In the genomic region with DNA sequence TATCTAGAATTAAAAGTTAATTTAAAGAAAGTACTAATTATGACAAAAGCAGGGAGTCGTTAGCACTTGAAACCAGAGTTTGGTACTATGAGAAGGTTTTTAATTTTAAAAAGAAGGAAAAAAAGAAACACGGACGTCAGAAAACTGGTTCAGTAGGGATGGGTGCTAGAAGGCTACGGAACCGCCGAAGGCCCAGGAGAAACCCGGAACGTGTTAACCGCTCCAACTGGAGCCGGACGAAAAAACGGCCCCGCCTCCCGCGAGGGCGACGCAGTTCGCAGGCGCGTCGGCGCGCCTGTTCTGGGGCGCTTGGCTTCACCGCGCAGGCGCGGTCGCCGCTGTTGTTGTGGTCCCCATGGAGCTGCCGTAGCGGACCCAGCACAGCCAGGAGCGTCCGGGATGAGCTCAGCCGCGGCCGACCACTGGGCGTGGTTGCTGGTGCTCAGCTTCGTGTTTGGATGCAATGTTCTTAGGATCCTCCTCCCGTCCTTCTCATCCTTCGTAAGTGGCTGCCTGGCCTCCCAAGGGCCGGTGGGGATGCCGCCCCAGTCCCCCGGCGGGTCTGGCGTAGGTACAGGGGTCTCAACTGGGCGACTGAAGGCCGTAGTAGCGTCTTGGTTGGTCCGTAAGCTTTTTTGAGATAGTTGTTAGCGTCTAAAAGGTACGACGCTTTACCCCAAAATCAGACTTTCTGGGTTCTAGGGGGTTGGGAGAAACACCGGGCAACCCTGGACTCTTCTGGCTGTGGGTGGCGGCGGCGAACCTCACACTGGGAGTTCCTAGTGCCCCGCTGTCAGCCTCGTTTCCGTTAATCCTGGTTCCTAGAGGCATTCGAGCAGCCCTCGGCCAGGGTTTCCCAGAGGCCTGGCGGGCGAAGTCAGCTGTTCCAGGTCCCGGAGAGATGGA, we compare ENCODE assay signal across 1 cellular context.
TF ChIP-seq lines count a peak whose summit lies in the region.

No MANE protein-coding gene starts in this region.

TF ChIP-seq in HEK293, 187 proteins besides CTCF, POLR2A, EP300 and RAD21 (continued from another document and continues in another):
- TF ChIP-seq ZNF184 (tag by site-specific recombination; IDR thresholded peaks at IDR 0.05) (peak; percentile 73; the same call in 1 of the 2 replicates), MEIS1 (CRISPR knock-in tag; IDR thresholded peaks at IDR 0.05; ENCODE audit: borderline replicate concordance) (no peak), ZNF423 (tag by site-specific recombination; IDR thresholded peaks at IDR 0.05) (peak; percentile 61; the same call in 1 of the 2 replicates), ZFP69B (tag by site-specific recombination; IDR thresholded peaks at IDR 0.05) (peak; percentile 43; the same call in 1 of the 2 replicates), ZNF433 (tag by site-specific recombination; IDR thresholded peaks at IDR 0.05; ENCODE audit: low read depth) (no peak), SP3 (tag by site-specific recombination; IDR thresholded peaks at IDR 0.05) (peak; percentile 55), SETDB1 (IDR thresholded peaks at IDR 0.05; ENCODE audit: insufficient read length, low read length) (no peak), KLF9 (tag by site-specific recombination; IDR thresholded peaks at IDR 0.05; ENCODE audit: low read depth) (peak; percentile 89), ZNF514 (tag by site-specific recombination; IDR thresholded peaks at IDR 0.05) (no peak), ZNF16 (tag by site-specific recombination; IDR thresholded peaks at IDR 0.05; ENCODE audit: low read depth) (no peak), GLI4 (tag by site-specific recombination; IDR thresholded peaks at IDR 0.05) (no peak), BCL11A (tag by site-specific recombination; IDR thresholded peaks at IDR 0.05; ENCODE audit: low read depth) (no peak), ZNF398 (tag by site-specific recombination; IDR thresholded peaks at IDR 0.05) (no peak), BCL11B (tag by site-specific recombination; IDR thresholded peaks at IDR 0.05; ENCODE audit: low read depth) (no peak), ZNF391 (tag by site-specific recombination; IDR thresholded peaks at IDR 0.05; ENCODE audit: borderline replicate concordance, low read depth) (no peak), KLF1 (tag by site-specific recombination; IDR thresholded peaks at IDR 0.05) (peak; percentile 69), TCF7L2 (IDR thresholded peaks at IDR 0.05; ENCODE audit: borderline replicate concordance, low read depth, low read length) (no peak), ZNF664 (tag by site-specific recombination; IDR thresholded peaks at IDR 0.05) (no peak), ZNF324 (tag by site-specific recombination; IDR thresholded peaks at IDR 0.05) (no peak), ZNF350 (tag by site-specific recombination; IDR thresholded peaks at IDR 0.05) (no peak), YY1 (tag by site-specific recombination; IDR thresholded peaks at IDR 0.05) (no peak), ZNF19 (tag by site-specific recombination; IDR thresholded peaks at IDR 0.05; ENCODE audit: low read depth) (no peak), GFI1B (tag by site-specific recombination; IDR thresholded peaks at IDR 0.05) (no peak), SALL2 (tag by site-specific recombination; IDR thresholded peaks at IDR 0.05; ENCODE audit: borderline replicate concordance) (no peak), ZNF791 (tag by site-specific recombination; IDR thresholded peaks at IDR 0.05) (no peak), ZNF394 (tag by site-specific recombination; IDR thresholded peaks at IDR 0.05; ENCODE audit: borderline replicate concordance) (peak; percentile 19), INSM2 (tag by site-specific recombination; IDR thresholded peaks at IDR 0.05) (0 out of 2 replicates have a peak, but pooled peaks have one; percentile 12), ZNF26 (tag by site-specific recombination; IDR thresholded peaks at IDR 0.05) (no peak), ZNF768 (tag by site-specific recombination; IDR thresholded peaks at IDR 0.05) (no peak), ZNF311 (tag by site-specific recombination; IDR thresholded peaks at IDR 0.05; ENCODE audit: borderline replicate concordance) (no peak), ZBTB21 (tag by site-specific recombination; IDR thresholded peaks at IDR 0.05) (no peak), WT1 (tag by site-specific recombination; IDR thresholded peaks at IDR 0.05) (peak; percentile 10; the same call in 1 of the 2 replicates), ZNF202 (tag by site-specific recombination; IDR thresholded peaks at IDR 0.05; ENCODE audit: borderline replicate concordance) (no peak), ZNF501 (tag by site-specific recombination; IDR thresholded peaks at IDR 0.05) (no peak), EGR2 (tag by site-specific recombination; IDR thresholded peaks at IDR 0.05; ENCODE audit: low read depth) (no peak), ZFP41 (tag by site-specific recombination; IDR thresholded peaks at IDR 0.05; ENCODE audit: borderline replicate concordance) (no peak)
- TF ChIP-seq, protein P1, sequence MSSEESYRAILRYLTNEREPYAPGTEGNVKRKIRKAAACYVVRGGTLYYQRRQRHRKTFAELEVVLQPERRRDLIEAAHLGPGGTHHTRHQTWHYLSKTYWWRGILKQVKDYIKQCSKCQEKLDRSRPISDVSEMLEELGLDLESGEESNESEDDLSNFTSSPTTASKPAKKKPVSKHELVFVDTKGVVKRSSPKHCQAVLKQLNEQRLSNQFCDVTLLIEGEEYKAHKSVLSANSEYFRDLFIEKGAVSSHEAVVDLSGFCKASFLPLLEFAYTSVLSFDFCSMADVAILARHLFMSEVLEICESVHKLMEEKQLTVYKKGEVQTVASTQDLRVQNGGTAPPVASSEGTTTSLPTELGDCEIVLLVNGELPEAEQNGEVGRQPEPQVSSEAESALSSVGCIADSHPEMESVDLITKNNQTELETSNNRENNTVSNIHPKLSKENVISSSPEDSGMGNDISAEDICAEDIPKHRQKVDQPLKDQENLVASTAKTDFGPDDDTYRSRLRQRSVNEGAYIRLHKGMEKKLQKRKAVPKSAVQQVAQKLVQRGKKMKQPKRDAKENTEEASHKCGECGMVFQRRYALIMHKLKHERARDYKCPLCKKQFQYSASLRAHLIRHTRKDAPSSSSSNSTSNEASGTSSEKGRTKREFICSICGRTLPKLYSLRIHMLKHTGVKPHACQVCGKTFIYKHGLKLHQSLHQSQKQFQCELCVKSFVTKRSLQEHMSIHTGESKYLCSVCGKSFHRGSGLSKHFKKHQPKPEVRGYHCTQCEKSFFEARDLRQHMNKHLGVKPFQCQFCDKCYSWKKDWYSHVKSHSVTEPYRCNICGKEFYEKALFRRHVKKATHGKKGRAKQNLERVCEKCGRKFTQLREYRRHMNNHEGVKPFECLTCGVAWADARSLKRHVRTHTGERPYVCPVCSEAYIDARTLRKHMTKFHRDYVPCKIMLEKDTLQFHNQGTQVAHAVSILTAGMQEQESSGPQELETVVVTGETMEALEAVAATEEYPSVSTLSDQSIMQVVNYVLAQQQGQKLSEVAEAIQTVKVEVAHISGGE (tag by site-specific recombination; conservative IDR thresholded peaks at IDR 0.05; ENCODE audit: low read depth) = peak; percentile 72
- TF ChIP-seq, protein P2, sequence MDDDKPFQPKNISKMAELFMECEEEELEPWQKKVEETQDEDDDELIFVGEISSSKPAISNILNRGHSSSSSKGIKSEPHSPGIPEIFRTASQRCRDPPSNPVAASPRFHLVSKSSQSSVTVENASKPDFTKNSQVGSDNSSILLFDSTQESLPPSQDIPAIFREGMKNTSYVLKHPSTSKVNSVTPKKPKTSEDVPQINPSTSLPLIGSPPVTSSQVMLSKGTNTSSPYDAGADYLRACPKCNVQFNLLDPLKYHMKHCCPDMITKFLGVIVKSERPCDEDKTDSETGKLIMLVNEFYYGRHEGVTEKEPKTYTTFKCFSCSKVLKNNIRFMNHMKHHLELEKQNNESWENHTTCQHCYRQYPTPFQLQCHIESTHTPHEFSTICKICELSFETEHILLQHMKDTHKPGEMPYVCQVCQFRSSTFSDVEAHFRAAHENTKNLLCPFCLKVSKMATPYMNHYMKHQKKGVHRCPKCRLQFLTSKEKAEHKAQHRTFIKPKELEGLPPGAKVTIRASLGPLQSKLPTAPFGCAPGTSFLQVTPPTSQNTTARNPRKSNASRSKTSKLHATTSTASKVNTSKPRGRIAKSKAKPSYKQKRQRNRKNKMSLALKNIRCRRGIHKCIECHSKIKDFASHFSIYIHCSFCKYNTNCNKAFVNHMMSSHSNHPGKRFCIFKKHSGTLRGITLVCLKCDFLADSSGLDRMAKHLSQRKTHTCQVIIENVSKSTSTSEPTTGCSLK (tag by site-specific recombination; IDR thresholded peaks at IDR 0.05) = no peak
- TF ChIP-seq, protein P3, sequence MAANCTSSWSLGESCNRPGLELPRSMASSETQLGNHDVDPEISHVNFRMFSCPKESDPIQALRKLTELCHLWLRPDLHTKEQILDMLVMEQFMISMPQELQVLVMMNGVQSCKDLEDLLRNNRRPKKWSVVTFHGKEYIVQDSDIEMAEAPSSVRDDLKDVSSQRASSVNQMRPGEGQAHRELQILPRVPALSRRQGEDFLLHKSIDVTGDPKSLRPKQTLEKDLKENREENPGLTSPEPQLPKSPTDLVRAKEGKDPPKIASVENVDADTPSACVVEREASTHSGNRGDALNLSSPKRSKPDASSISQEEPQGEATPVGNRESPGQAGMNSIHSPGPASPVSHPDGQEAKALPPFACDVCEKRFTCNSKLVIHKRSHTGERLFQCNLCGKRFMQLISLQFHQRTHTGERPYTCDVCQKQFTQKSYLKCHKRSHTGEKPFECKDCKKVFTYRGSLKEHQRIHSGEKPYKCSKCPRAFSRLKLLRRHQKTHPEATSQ (tag by site-specific recombination; IDR thresholded peaks at IDR 0.05) = no peak
- TF ChIP-seq, protein P4, sequence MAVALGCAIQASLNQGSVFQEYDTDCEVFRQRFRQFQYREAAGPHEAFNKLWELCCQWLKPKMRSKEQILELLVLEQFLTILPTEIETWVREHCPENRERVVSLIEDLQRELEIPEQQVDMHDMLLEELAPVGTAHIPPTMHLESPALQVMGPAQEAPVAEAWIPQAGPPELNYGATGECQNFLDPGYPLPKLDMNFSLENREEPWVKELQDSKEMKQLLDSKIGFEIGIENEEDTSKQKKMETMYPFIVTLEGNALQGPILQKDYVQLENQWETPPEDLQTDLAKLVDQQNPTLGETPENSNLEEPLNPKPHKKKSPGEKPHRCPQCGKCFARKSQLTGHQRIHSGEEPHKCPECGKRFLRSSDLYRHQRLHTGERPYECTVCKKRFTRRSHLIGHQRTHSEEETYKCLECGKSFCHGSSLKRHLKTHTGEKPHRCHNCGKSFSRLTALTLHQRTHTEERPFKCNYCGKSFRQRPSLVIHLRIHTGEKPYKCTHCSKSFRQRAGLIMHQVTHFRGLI (tag by site-specific recombination; IDR thresholded peaks at IDR 0.05) = peak; percentile 72; the same call in 1 of the 2 replicates
- TF ChIP-seq, protein P5, sequence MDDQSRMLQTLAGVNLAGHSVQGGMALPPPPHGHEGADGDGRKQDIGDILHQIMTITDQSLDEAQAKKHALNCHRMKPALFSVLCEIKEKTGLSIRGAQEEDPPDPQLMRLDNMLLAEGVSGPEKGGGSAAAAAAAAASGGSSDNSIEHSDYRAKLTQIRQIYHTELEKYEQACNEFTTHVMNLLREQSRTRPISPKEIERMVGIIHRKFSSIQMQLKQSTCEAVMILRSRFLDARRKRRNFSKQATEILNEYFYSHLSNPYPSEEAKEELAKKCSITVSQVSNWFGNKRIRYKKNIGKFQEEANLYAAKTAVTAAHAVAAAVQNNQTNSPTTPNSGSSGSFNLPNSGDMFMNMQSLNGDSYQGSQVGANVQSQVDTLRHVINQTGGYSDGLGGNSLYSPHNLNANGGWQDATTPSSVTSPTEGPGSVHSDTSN (CRISPR knock-in tag; IDR thresholded peaks at IDR 0.05) = 0 out of 2 replicates have a peak, but pooled peaks have one; percentile 24
- TF ChIP-seq, protein P6, sequence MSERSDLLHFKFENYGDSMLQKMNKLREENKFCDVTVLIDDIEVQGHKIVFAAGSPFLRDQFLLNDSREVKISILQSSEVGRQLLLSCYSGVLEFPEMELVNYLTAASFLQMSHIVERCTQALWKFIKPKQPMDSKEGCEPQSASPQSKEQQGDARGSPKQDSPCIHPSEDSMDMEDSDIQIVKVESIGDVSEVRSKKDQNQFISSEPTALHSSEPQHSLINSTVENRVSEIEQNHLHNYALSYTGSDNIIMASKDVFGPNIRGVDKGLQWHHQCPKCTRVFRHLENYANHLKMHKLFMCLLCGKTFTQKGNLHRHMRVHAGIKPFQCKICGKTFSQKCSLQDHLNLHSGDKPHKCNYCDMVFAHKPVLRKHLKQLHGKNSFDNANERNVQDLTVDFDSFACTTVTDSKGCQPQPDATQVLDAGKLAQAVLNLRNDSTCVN (tag by site-specific recombination; optimal IDR thresholded peaks at IDR 0.05) = peak; percentile 80
